In the genomic region with DNA sequence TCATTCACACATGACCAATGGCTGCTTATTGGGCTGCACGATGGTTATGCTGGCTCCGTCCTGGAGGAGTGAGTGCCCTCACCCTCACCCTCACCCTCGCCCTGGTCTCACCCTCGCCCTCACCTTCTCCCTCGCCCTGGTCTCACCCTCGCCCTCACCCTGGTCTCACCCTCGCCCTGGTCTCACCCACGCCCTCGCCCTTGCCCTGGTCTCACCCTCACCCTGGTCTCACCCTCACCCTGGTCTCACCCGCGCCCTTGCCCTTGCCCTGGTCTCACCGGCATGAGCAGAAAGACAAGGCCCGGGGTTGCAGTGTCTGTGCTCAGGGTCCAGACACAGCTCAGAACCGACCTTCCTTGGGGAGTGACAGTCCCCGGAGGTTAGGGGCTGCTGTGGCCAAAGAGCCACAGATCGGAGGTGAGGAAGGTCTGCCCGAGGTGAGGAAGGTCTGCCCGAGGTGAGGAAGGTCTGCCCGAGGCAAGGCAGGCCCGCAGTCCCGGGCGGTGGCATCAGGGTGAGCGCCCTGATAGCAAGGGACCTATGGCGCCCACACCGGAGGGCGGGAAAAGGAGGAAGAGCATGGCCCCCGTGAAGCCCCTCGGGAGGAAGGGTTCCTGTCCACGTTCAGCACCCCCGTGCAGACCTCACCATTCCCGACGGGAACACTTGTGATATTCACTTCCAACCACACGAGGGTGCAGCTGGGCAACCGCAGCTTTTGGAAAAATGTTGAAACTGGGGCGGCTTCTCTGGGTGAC, we compare ENCODE assay signal across 8 cellular contexts.
DNase-seq lines count a peak whose midpoint lies in the region; ATAC-seq and TF ChIP-seq lines count a peak whose summit lies in the region.

No MANE protein-coding gene starts in this region.

- H3K4me3 Mint-ChIP-seq in immature natural killer cell, result no peak overlapping the region

- no peak overlapping the region for H3K27ac ChIP-seq in WERI-Rb-1
- no peak overlapping the region for H3K27ac ChIP-seq in cardiac muscle cell

- H3K27ac Mint-ChIP-seq in immature natural killer cell, result no peak overlapping the region

- intact Hi-C loops in sciatic nerve (cut with DNase I), result no loop called here

- DNase-seq in DMS 273 (lab: John Stamatoyannopoulos, UW; ENCODE audit: unreplicated experiment) (peak; percentile 71), DMS 273 treated with DMSO at 0.1 percent for 48 hours (lab: John Stamatoyannopoulos, UW) (no peak), WERI-Rb-1 (peak; percentile 65), cardiac muscle cell (ENCODE audit: low read depth in 1 of 2, low spot score in 1 of 2) (peak; percentile 60 to 69), sciatic nerve (ENCODE audit: low spot score) (no peak), GM10248 (ENCODE audit: extremely low spot score) (no peak), immature natural killer cell (no peak)

- peak; percentile 86 for TF ChIP-seq CTCF in WERI-Rb-1 (IDR thresholded peaks at IDR 0.05; ENCODE audit: low read depth, low read length)
- peak; percentile 72 for TF ChIP-seq CTCF in cardiac muscle cell (IDR thresholded peaks at IDR 0.05; ENCODE audit: low read depth, low read length)
- no peak for TF ChIP-seq CTCF in GM10248 (IDR thresholded peaks at IDR 0.05; ENCODE audit: control extremely low read depth, extremely low read depth, low read depth, missing control alignments)

- H3K36me3 Mint-ChIP-seq in immature natural killer cell, result no peaks in the 10 kb centered on the region

- peaks cover 18% of the 10 kb centered on the region for H3K36me3 ChIP-seq in WERI-Rb-1
- H3K36me3 ChIP-seq in cardiac muscle cell, result no peaks in the 10 kb centered on the region

- CTCF ChIA-PET in GM10248 (lab: Yijun Ruan, JAX), result interaction anchor here (1.3 kb wide), 1 partner anchor 14 kb away, joined by 4 read pairs; no protein-coding TSS in a partner anchor

- no peaks in the 10 kb centered on the region for H3K4me1 Mint-ChIP-seq in immature natural killer cell

- H3K27me3 ChIP-seq in WERI-Rb-1 (ENCODE audit: insufficient read depth, low read depth, severe bottlenecking) (no peaks in the 10 kb centered on the region), cardiac muscle cell (no peaks in the 10 kb centered on the region)

- H3K9me3 ChIP-seq in WERI-Rb-1 (ENCODE audit: severe bottlenecking) (no peaks in the 10 kb centered on the region), cardiac muscle cell (ENCODE audit: low read depth) (no peaks in the 10 kb centered on the region)

- H3K4me1 ChIP-seq in cardiac muscle cell (ENCODE audit: low read depth), result no peaks in the 10 kb centered on the region

- H3K27me3 Mint-ChIP-seq in immature natural killer cell (ENCODE audit: low read depth in 3 of 3), result peaks cover 0 to 5% (median 2%) of the 10 kb centered on the region in 3 donors

- no peaks in the 10 kb centered on the region for H3K9me3 Mint-ChIP-seq in immature natural killer cell

- no peak overlapping the region for H3K4me3 ChIP-seq in WERI-Rb-1 (ENCODE audit: low read depth, low read length)
- H3K4me3 ChIP-seq in cardiac muscle cell, result no peak overlapping the region

- ATAC-seq in sciatic nerve, result peak; percentile 86
- ATAC-seq in HG02981 (IDR thresholded peaks at IDR 0.05; ENCODE audit: unreplicated experiment), result no peak

- POLR2A ChIA-PET in GM10248 (lab: Yijun Ruan, JAX), result no interaction called here

Comparison
In these comparisons a context has a peak if more than half of its experiments do, and no peak if none do; other contexts are left out.
1. DNase-seq: peak in DMS 273 (single experiment), WERI-Rb-1 (single experiment) and cardiac muscle cell (2 of 2); none in DMS 273 treated with DMSO at 0.1 percent for 48 hours (single experiment), sciatic nerve (single experiment), GM10248 (single experiment) and immature natural killer cell (0 of 3).